15 cellular contexts compared by ENCODE assay signal in the genomic region with DNA sequence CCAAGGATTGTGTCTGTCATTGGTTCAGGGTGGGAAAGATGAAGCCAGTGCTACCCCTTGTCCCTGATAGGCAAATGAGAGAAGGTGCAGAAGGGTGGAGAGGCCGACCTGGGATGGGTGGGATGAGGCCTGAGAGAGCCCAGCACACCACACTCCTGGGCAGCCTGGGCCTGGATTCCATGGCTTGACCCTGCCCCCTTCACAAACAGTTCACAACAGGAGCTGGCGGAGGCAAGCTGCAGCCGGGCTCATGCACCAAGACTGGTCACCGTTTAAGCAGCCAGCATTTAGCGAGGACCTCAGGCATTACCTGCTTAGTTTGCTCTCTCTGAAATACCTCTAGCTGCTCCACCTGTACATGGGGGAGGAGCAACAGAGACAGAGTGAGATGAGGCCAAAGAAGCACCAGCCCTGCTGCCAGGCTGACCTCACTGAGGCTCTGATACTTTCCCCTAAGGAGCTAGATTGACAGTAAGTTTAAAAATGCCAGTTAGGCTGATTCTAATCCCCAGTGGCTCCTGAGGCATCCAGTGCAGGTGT. TPM values are rescaled to one million over a fixed set of nuclear protein-coding genes. Genes with fewer than 3 reads are reported as not detected.
DNase-seq lines count a peak whose midpoint lies in the region; ATAC-seq and TF ChIP-seq lines count a peak whose summit lies in the region.
"Had no signal": no experiment of that assay in that cellular context is flagged by ENCODE, and none has a peak within 500 bp of the region (broad histone marks: within the 10 kb centered on the region; RNA-seq: fewer than 3 reads in every experiment).

No MANE protein-coding gene starts in this region.

- no peak overlapping the region for H3K4me3 ChIP-seq in coronary artery
- H3K4me3 ChIP-seq in upper lobe of right lung: no peak overlapping the region
- H3K4me3 ChIP-seq: right lobe of liver had no signal

- no peak overlapping the region for H3K4me3 Mint-ChIP-seq in activated naive CD8-positive, alpha-beta T cell
- no peak overlapping the region for H3K4me3 Mint-ChIP-seq in activated naive CD8-positive, alpha-beta T cell treated with anti-CD3 and anti-CD28 coated beads, Interleukin-2, amount 50 U/mL, for 24 hours
- H3K4me3 Mint-ChIP-seq in neural crest cell: peak overlapping the region; percentile 49
- H3K4me3 Mint-ChIP-seq: effector memory CD8-positive, alpha-beta T cell; stimulated activated naive CD8-positive, alpha-beta T cell treated with anti-CD3 and anti-CD28 coated beads, Interleukin-15, Interleukin-2, amounts not matched to agents 100 ng/mL and 50 ng/mL, for 24 hours had no signal

- peaks cover 100% of the 10 kb centered on the region for H3K36me3 ChIP-seq in upper lobe of right lung

- ATAC-seq in activated naive CD8-positive, alpha-beta T cell treated with anti-CD3 and anti-CD28 coated beads, Interleukin-2, amount 50 U/mL, for 24 hours: no peak
- ATAC-seq in upper lobe of right lung: peak; percentile 3
- ATAC-seq in HG02938 (IDR thresholded peaks at IDR 0.05; ENCODE audit: unreplicated experiment): no peak
- no peak for ATAC-seq in GM19455 (IDR thresholded peaks at IDR 0.05; ENCODE audit: unreplicated experiment)
- ATAC-seq: effector memory CD8-positive, alpha-beta T cell had no signal

- peaks cover 13% of the 10 kb centered on the region for H3K4me1 ChIP-seq in upper lobe of right lung

- no peaks in the 10 kb centered on the region for H3K27me3 ChIP-seq in upper lobe of right lung
- H3K27me3 ChIP-seq: right lobe of liver had no signal

- H3K4me1 Mint-ChIP-seq in activated naive CD8-positive, alpha-beta T cell (ENCODE audit: low read depth): no peaks in the 10 kb centered on the region
- no peaks in the 10 kb centered on the region for H3K4me1 Mint-ChIP-seq in activated naive CD8-positive, alpha-beta T cell treated with anti-CD3 and anti-CD28 coated beads, Interleukin-2, amount 50 U/mL, for 24 hours
- no peaks in the 10 kb centered on the region for H3K4me1 Mint-ChIP-seq in neural crest cell

- H3K36me3 Mint-ChIP-seq in activated naive CD8-positive, alpha-beta T cell: peaks cover 2% of the 10 kb centered on the region
- peaks cover 51% of the 10 kb centered on the region for H3K36me3 Mint-ChIP-seq in activated naive CD8-positive, alpha-beta T cell treated with anti-CD3 and anti-CD28 coated beads, Interleukin-2, amount 50 U/mL, for 24 hours (ENCODE audit: low read depth)
- peaks cover 21% of the 10 kb centered on the region for H3K36me3 Mint-ChIP-seq in neural crest cell (ENCODE audit: low read depth)

- no peaks in the 10 kb centered on the region for H3K27me3 Mint-ChIP-seq in activated naive CD8-positive, alpha-beta T cell
- H3K27me3 Mint-ChIP-seq in activated naive CD8-positive, alpha-beta T cell treated with anti-CD3 and anti-CD28 coated beads, Interleukin-2, amount 50 U/mL, for 24 hours: no peaks in the 10 kb centered on the region
- H3K27me3 Mint-ChIP-seq in neural crest cell (ENCODE audit: low read depth): peaks cover 4% of the 10 kb centered on the region
- H3K27me3 Mint-ChIP-seq: effector memory CD8-positive, alpha-beta T cell; stimulated activated naive CD8-positive, alpha-beta T cell treated with anti-CD3 and anti-CD28 coated beads, Interleukin-15, Interleukin-2, amounts not matched to agents 100 ng/mL and 50 ng/mL, for 24 hours had no signal

- H3K27ac Mint-ChIP-seq in activated naive CD8-positive, alpha-beta T cell: peak overlapping the region; percentile 13
- H3K27ac Mint-ChIP-seq in activated naive CD8-positive, alpha-beta T cell treated with anti-CD3 and anti-CD28 coated beads, Interleukin-2, amount 50 U/mL, for 24 hours: no peak overlapping the region
- no peak overlapping the region for H3K27ac Mint-ChIP-seq in neural crest cell (ENCODE audit: unreplicated experiment)

- no peak for DNase-seq in activated naive CD8-positive, alpha-beta T cell treated with anti-CD3 and anti-CD28 coated beads, Interleukin-2, amount 50 U/mL, for 24 hours
- DNase-seq in coronary artery (ENCODE audit: low spot score) (peak; percentile 52), neural crest cell (ENCODE audit: low read depth, low spot score) (no peak), upper lobe of right lung (no peak), NCI-H1694 (lab: John Stamatoyannopoulos, UW) (no peak)
- DNase-seq: DMS153; effector memory CD8-positive, alpha-beta T cell; foreskin melanocyte; NCI-H1436 treated with DMSO at 0.1 percent for 48 hours; NCI-H510A had no signal

- peak overlapping the region in 1 of 2 donors; percentile 58 for H3K27ac ChIP-seq in coronary artery
- no peak overlapping the region for H3K27ac ChIP-seq in upper lobe of right lung

- TF ChIP-seq CTCF in coronary artery (IDR thresholded peaks at IDR 0.05) (no peak), neural crest cell (conservative IDR thresholded peaks at IDR 0.05) (no peak), upper lobe of right lung (IDR thresholded peaks at IDR 0.05) (no peak)

- no peaks in the 10 kb centered on the region for H3K9me3 ChIP-seq in upper lobe of right lung
- H3K9me3 ChIP-seq: right lobe of liver had no signal

- no peaks in the 10 kb centered on the region for H3K9me3 Mint-ChIP-seq in activated naive CD8-positive, alpha-beta T cell (ENCODE audit: low read depth)
- no peaks in the 10 kb centered on the region for H3K9me3 Mint-ChIP-seq in activated naive CD8-positive, alpha-beta T cell treated with anti-CD3 and anti-CD28 coated beads, Interleukin-2, amount 50 U/mL, for 24 hours
- no peaks in the 10 kb centered on the region for H3K9me3 Mint-ChIP-seq in neural crest cell
- H3K9me3 Mint-ChIP-seq: effector memory CD8-positive, alpha-beta T cell; stimulated activated naive CD8-positive, alpha-beta T cell treated with anti-CD3 and anti-CD28 coated beads, Interleukin-15, Interleukin-2, amounts not matched to agents 100 ng/mL and 50 ng/mL, for 24 hours had no signal

- intact Hi-C loops in upper lobe of right lung (cut with DNase I): no loop called here

RNA-seq across cellular contexts. Expression of gene IL18BP, which starts 13.5 kb away (rescaled TPM):
- total RNA-seq in neural crest cell: 10.7 and 10.8 TPM in 2 replicates
- 21.5 TPM for total RNA-seq in upper lobe of right lung
